In the genomic region with DNA sequence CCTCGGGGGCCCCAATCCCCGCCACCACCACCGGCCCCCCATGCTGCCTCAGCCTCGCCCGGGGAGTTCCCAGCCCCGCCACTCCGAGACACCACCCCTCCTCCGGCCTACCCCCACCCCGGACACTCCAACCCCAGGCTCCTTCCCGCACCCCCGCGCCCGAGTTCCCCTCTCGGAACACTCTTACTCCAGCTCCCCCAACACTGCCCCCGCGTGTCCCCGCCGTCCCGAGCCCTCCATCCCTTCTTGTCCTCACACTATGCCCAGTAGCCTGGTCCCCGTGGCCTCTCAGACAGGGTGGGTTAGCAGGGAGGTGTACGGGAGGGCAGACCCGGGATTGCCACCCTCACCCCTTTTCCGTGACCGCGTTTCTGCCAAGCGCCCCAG, we compare ENCODE assay signal across 11 cellular contexts.
A peak's percentile ranks its signal among the peaks of the same experiment; 100 is the strongest.
DNase-seq lines count a peak whose midpoint lies in the region; ATAC-seq lines count a peak whose summit lies in the region.
"Had no signal": no experiment of that assay in that cellular context is flagged by ENCODE, and none has a peak within 500 bp of the region (broad histone marks: within the 10 kb centered on the region; RNA-seq: fewer than 3 reads in every experiment).

No MANE protein-coding gene starts in this region.

- H3K9ac ChIP-seq in GM23248 (peak overlapping the region; percentile 70; the same call in 1 of the 2 replicates), SK-N-MC (ENCODE audit: insufficient read length) (no peak overlapping the region)
- H3K9ac ChIP-seq: SK-N-SH had no signal

- no peaks in the 10 kb centered on the region for H4K20me1 ChIP-seq in GM23248 (ENCODE audit: insufficient read depth)

- no peak for DNase-seq in GM23248
- DNase-seq in SK-N-MC (ENCODE audit: low read depth, low spot score) = no peak
- no peak for DNase-seq in iPS DF 6.9 (ENCODE audit: low read depth, low spot score)
- DNase-seq in SIG-M5 (lab: John Stamatoyannopoulos, UW) = no peak
- DNase-seq in NCI-H1417 treated with DMSO at 0.1 percent for 48 hours (lab: John Stamatoyannopoulos, UW) = no peak
- DNase-seq: MM.1S had no signal

- WGBS in GM23248 (ENCODE audit: low coverage in 1 of 2, low lambda C conversion rate in 2 of 2, missing lambda C conversion rate in 2 of 2), 2 experiments = 59 to 100% methylated on average over 3 to 25 of the region's 26 CpGs
- WGBS in iPS DF 6.9 (ENCODE audit: insufficient coverage, insufficient read length) = no CpG with 5 or more reads among the region's 26 CpGs

- no peak overlapping the region for H2AFZ ChIP-seq in GM23248

- H3K4me3 ChIP-seq in GM23248 = peak overlapping the region; percentile 65
- H3K4me3 ChIP-seq in SK-N-MC = peak overlapping the region; percentile 72
- H3K4me3 ChIP-seq in iPS DF 6.9 (ENCODE audit: low read length) = peak overlapping the region; percentile 36; the same call in 1 of the 2 replicates
- peak overlapping the region; percentile 15 to 39 (median 25) for H3K4me3 ChIP-seq in skin epidermis

- no peak overlapping the region for H3K4me2 ChIP-seq in GM23248 (ENCODE audit: unreplicated experiment)

- no peaks in the 10 kb centered on the region for H3K36me3 ChIP-seq in GM23248 (ENCODE audit: low read depth)
- no peaks in the 10 kb centered on the region for H3K36me3 ChIP-seq in SK-N-MC (ENCODE audit: insufficient read depth, low read length)
- no peaks in the 10 kb centered on the region for H3K36me3 ChIP-seq in iPS DF 6.9 (ENCODE audit: control insufficient read depth, insufficient read depth, low read length)

- H3K4me1 ChIP-seq in GM23248 (ENCODE audit: insufficient read depth) (peaks cover 10% of the 10 kb centered on the region; the same call in 1 of the 2 replicates), iPS DF 6.9 (ENCODE audit: control insufficient read depth, insufficient read depth, low read length) (peaks cover 2% of the 10 kb centered on the region)

- H3K9me3 ChIP-seq in GM23248 (ENCODE audit: low read depth) (no peaks in the 10 kb centered on the region), SK-N-MC (ENCODE audit: low read depth, low read length) (no peaks in the 10 kb centered on the region), iPS DF 6.9 (ENCODE audit: control insufficient read depth, insufficient read depth, low read length) (no peaks in the 10 kb centered on the region)
- H3K9me3 ChIP-seq: SK-N-SH had no signal

- in situ Hi-C loops in GM23248 (cut with MboI) = no loop called here

- no peaks in the 10 kb centered on the region for H3K9me2 ChIP-seq in GM23248 (ENCODE audit: insufficient read depth)
- H3K9me2 ChIP-seq: SK-N-SH had no signal

- no peaks in the 10 kb centered on the region for H3K27me3 ChIP-seq in GM23248 (replicated peaks; ENCODE audit: insufficient read depth)
- H3K27me3 ChIP-seq in iPS DF 6.9 (ENCODE audit: control insufficient read depth, insufficient read depth, low read length) = no peaks in the 10 kb centered on the region

- ATAC-seq in GM21390 (IDR thresholded peaks at IDR 0.05; ENCODE audit: unreplicated experiment) = no peak
- ATAC-seq in GM21515 (IDR thresholded peaks at IDR 0.05; ENCODE audit: unreplicated experiment) = no peak
- ATAC-seq: HCT116 had no signal

- no peaks in the 10 kb centered on the region for H3K79me2 ChIP-seq in GM23248 (ENCODE audit: insufficient read depth)

- no peak overlapping the region for H3K27ac ChIP-seq in GM23248
- H3K27ac ChIP-seq in SK-N-MC = no peak overlapping the region
- no peak overlapping the region for H3K27ac ChIP-seq in iPS DF 6.9 (ENCODE audit: low read length)
- H3K27ac ChIP-seq in skin epidermis = no peak overlapping the region

- no peaks in the 10 kb centered on the region for H3F3A ChIP-seq in GM23248 (ENCODE audit: insufficient read depth)
